In genomic region chr9:101399641-101399965, GRCh38 we compare ENCODE assay signal across 8 cellular contexts. TPM values are rescaled to one million over a fixed set of nuclear protein-coding genes. Genes with fewer than 3 reads are reported as not detected.
DNase-seq lines count a peak whose midpoint lies in the region; ATAC-seq and TF ChIP-seq lines count a peak whose summit lies in the region.

No MANE protein-coding gene starts in this region.

- H3K9me3 ChIP-seq in RWPE2 (ENCODE audit: severe bottlenecking) (no peaks in the 10 kb centered on the region), esophagus muscularis mucosa (peaks cover 0 to 18% (median 5%) of the 10 kb centered on the region in 4 donors)

- peaks cover 7% of the 10 kb centered on the region for H4K20me1 ChIP-seq in GM23338 (replicated peaks; ENCODE audit: insufficient read depth)

- H3K4me1 Mint-ChIP-seq in GM23338: peaks cover 5% of the 10 kb centered on the region

- H3K27ac ChIP-seq in GM23338 (ENCODE audit: low read depth) (no peak overlapping the region), RWPE2 (ENCODE audit: poor library complexity, severe bottlenecking) (no peak overlapping the region), esophagus muscularis mucosa (replicated peaks in 1 of 4) (peak overlapping the region; percentile 82 to 90 (median 84))

- H3K4me1 ChIP-seq in GM23338 (ENCODE audit: insufficient read depth) (peaks cover 12% of the 10 kb centered on the region; the same call in 1 of the 2 replicates), RWPE2 (ENCODE audit: insufficient read depth, poor library complexity, severe bottlenecking) (peaks cover 5% of the 10 kb centered on the region), esophagus muscularis mucosa (peaks cover 34 to 53% (median 47%) of the 10 kb centered on the region in 4 donors)

- H3K4me3 Mint-ChIP-seq in GM23338: peak overlapping the region; percentile 100

- H3K27ac Mint-ChIP-seq in GM23338: no peak overlapping the region

- no peaks in the 10 kb centered on the region for H3K9me2 ChIP-seq in GM23338 (ENCODE audit: insufficient read depth)

- ATAC-seq in GM23338: no peak
- no peak for ATAC-seq in RWPE2 (ENCODE audit: low read depth)
- no peak for ATAC-seq in HG02870 (IDR thresholded peaks at IDR 0.05; ENCODE audit: unreplicated experiment)
- no peak for ATAC-seq in HG03460 (IDR thresholded peaks at IDR 0.05; ENCODE audit: unreplicated experiment)

- peaks cover 53% of the 10 kb centered on the region for H3K79me2 ChIP-seq in GM23338 (replicated peaks; ENCODE audit: insufficient read depth)

- peaks cover 74% of the 10 kb centered on the region for H3K36me3 Mint-ChIP-seq in GM23338 (ENCODE audit: low read depth)

- no peak for TF ChIP-seq EP300 in esophagus muscularis mucosa (IDR thresholded peaks at IDR 0.05)

- no peak for DNase-seq in GM23338 (ENCODE audit: low spot score)
- DNase-seq in RWPE2 (ENCODE audit: low spot score): no peak
- no peak for DNase-seq in esophagus muscularis mucosa (ENCODE audit: extremely low spot score)
- no peak for DNase-seq in retinal pigment epithelial cell (ENCODE audit: low read depth)
- DNase-seq in amniotic stem cell (lab: John Stamatoyannopoulos, UW): no peak
- no peak for DNase-seq in hepatic stellate cell (ENCODE audit: low spot score)

- H3K4me3 ChIP-seq in GM23338 (peak overlapping the region; percentile 78), RWPE2 (ENCODE audit: severe bottlenecking) (peak overlapping the region; percentile 56), esophagus muscularis mucosa (peak overlapping the region; percentile 65 to 85 (median 68)), retinal pigment epithelial cell (ENCODE audit: low read length) (peak overlapping the region; percentile 72)

- H3K27me3 Mint-ChIP-seq in GM23338 (ENCODE audit: insufficient read depth, low read depth, poor library complexity): peaks cover 4% of the 10 kb centered on the region

- H3K9me3 Mint-ChIP-seq in GM23338: peaks cover 4% of the 10 kb centered on the region

- H3K27me3 ChIP-seq in GM23338 (ENCODE audit: insufficient read depth) (no peaks in the 10 kb centered on the region), RWPE2 (ENCODE audit: insufficient read depth, poor library complexity, severe bottlenecking) (no peaks in the 10 kb centered on the region), esophagus muscularis mucosa (no peaks in the 10 kb centered on the region)

- H3F3A ChIP-seq in GM23338 (replicated peaks; ENCODE audit: low read depth): no peaks in the 10 kb centered on the region

- H3K4me2 ChIP-seq in GM23338: peak overlapping the region; percentile 91

- TF ChIP-seq CTCF in GM23338 (conservative IDR thresholded peaks at IDR 0.05; ENCODE audit: low read depth in 2 of 2) (no peak), RWPE2 (IDR thresholded peaks at IDR 0.05; ENCODE audit: poor library complexity, severe bottlenecking) (no peak), esophagus muscularis mucosa (IDR thresholded peaks at IDR 0.05) (no peak), retinal pigment epithelial cell (conservative IDR thresholded peaks at IDR 0.05; ENCODE audit: low read depth, low read length) (no peak)

- 10% methylated on average over 2 of the region's 2 CpGs for WGBS in esophagus muscularis mucosa

- intact Hi-C loops in esophagus muscularis mucosa (cut with DNase I): no loop called here

- peak overlapping the region; percentile 83; the same call in 1 of the 2 replicates for H2AFZ ChIP-seq in GM23338

- TF ChIP-seq POLR2A in esophagus muscularis mucosa (IDR thresholded peaks at IDR 0.05; ENCODE audit: low read depth): no peak

- H3K36me3 ChIP-seq in GM23338 (ENCODE audit: insufficient read depth): peaks cover 30% of the 10 kb centered on the region; the same call in 1 of the 2 replicates
- peaks cover 76% of the 10 kb centered on the region for H3K36me3 ChIP-seq in RWPE2 (ENCODE audit: low read depth)
- peaks cover 40 to 49% (median 45%) of the 10 kb centered on the region in 4 donors for H3K36me3 ChIP-seq in esophagus muscularis mucosa

TF ChIP-seq in GM23338, 12 proteins besides CTCF, POLR2A, EP300 and RAD21:
- TF ChIP-seq ZNF331 (CRISPR knock-in tag; IDR thresholded peaks at IDR 0.05; ENCODE audit: low read depth): no peak
- TF ChIP-seq EZH2phosphoT487 (IDR thresholded peaks at IDR 0.05; ENCODE audit: unreplicated experiment): no peak
- no peak for TF ChIP-seq CREB1 (CRISPR knock-in tag; IDR thresholded peaks at IDR 0.05; ENCODE audit: low read depth)
- TF ChIP-seq STAT1 (IDR thresholded peaks at IDR 0.05; ENCODE audit: unreplicated experiment): no peak
- no peak for TF ChIP-seq JUNB (IDR thresholded peaks at IDR 0.05; ENCODE audit: unreplicated experiment)
- TF ChIP-seq, protein P1, sequence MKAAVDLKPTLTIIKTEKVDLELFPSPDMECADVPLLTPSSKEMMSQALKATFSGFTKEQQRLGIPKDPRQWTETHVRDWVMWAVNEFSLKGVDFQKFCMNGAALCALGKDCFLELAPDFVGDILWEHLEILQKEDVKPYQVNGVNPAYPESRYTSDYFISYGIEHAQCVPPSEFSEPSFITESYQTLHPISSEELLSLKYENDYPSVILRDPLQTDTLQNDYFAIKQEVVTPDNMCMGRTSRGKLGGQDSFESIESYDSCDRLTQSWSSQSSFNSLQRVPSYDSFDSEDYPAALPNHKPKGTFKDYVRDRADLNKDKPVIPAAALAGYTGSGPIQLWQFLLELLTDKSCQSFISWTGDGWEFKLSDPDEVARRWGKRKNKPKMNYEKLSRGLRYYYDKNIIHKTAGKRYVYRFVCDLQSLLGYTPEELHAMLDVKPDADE (IDR thresholded peaks at IDR 0.05): no peak

RNA-seq across cellular contexts. Expression of gene ZNF189, which starts 1.0 kb away (rescaled TPM):
- total RNA-seq in GM23338 (2014; rRNA removed; shearing (Covaris generic)): 10.6 and 13.8 TPM in 2 replicates
- 4.7 and 5.8 TPM in 2 replicates for polyA plus RNA-seq in GM23338 (2016; fragmentation: Nextera tagmentation; extraction: Ambion mirVana)
- total RNA-seq in esophagus muscularis mucosa: 10 to 100 TPM; 16.7 to 19.6 (median 18.6) TPM

RNA-seq across cellular contexts. Expression of gene MRPL50, which starts 1.2 kb away (rescaled TPM):
- total RNA-seq in GM23338 (2014; rRNA removed; shearing (Covaris generic)): 25.5 and 27.8 TPM in 2 replicates
- 55.5 and 59.0 TPM in 2 replicates for polyA plus RNA-seq in GM23338 (2016; fragmentation: Nextera tagmentation; extraction: Ambion mirVana)
- total RNA-seq in esophagus muscularis mucosa: 10 to 100 TPM in 2 of 4 donors, 1 to 10 TPM in 2; 8.3 to 12.9 (median 10.4) TPM

RNA-seq across cellular contexts. Expression of gene BAAT, which starts 14.8 kb away (rescaled TPM):
- total RNA-seq in GM23338 (2014; rRNA removed; shearing (Covaris generic)): 0.14 and 0.58 TPM in 2 replicates
- polyA plus RNA-seq in GM23338 (2016; fragmentation: Nextera tagmentation; extraction: Ambion mirVana): 0.08 and 0.12 TPM in 2 replicates
- not detected for total RNA-seq in esophagus muscularis mucosa

RNA-seq across cellular contexts. Expression of gene ALDOB, which starts 36.0 kb away (rescaled TPM):
- total RNA-seq in GM23338 (2014; rRNA removed; shearing (Covaris generic)): not detected in 2 replicates
- polyA plus RNA-seq in GM23338 (2016; fragmentation: Nextera tagmentation; extraction: Ambion mirVana): not detected in 2 replicates
- total RNA-seq in esophagus muscularis mucosa: under 1 TPM in 2 of 4 donors, not detected in 2; 0.23 to 0.33 TPM

Comparison
In these comparisons a context has a peak if more than half of its experiments do, and no peak if none do; other contexts are left out.
1. H3K27ac ChIP-seq: peak in esophagus muscularis mucosa (4 of 4); none in GM23338 (single experiment) and RWPE2 (single experiment).
2. Peak in every context shown above with its lines, with median percentiles within 50 percentile points of each other: H3K4me3 ChIP-seq.